ENCODE assay signal across 8 cellular contexts in genomic region chr16:29900102-29900887, GRCh38. TPM values are rescaled to one million over a fixed set of nuclear protein-coding genes. Genes with fewer than 3 reads are reported as not detected.
DNase-seq lines count a peak whose midpoint lies in the region; ATAC-seq and TF ChIP-seq lines count a peak whose summit lies in the region.

A gene with protein sequence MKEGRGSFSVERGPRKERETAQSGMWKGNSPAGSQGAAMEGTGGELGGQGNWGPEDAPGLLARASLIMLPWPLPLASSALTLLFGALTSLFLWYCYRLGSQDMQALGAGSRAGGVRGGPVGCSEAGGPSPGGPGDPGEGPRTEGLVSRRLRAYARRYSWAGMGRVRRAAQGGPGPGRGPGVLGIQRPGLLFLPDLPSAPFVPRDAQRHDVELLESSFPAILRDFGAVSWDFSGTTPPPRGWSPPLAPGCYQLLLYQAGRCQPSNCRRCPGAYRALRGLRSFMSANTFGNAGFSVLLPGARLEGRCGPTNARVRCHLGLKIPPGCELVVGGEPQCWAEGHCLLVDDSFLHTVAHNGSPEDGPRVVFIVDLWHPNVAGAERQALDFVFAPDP (plus strand): TSS chr16:29900488. CDS start chr16:29900972, 484 bp downstream.

- H3K4me3 Mint-ChIP-seq in activated CD8-positive, alpha-beta memory T cell treated with anti-CD3 and anti-CD28 coated beads, Interleukin-2, amount 10 ng/mL, durations not matched to agents 7 days and 5 days: peak within 1 kb of the TSS; percentile 66
- H3K4me3 Mint-ChIP-seq in endothelial cell (ENCODE audit: unreplicated experiment) (peak within 1 kb of the TSS; percentile 87), mesothelial cell of epicardium (peak within 1 kb of the TSS; percentile 83)

- H3K27ac Mint-ChIP-seq in activated CD8-positive, alpha-beta memory T cell treated with anti-CD3 and anti-CD28 coated beads, Interleukin-2, amount 10 ng/mL, durations not matched to agents 7 days and 5 days: no peak within 1 kb of the TSS
- no peak within 1 kb of the TSS for H3K27ac Mint-ChIP-seq in endothelial cell (ENCODE audit: unreplicated experiment)
- H3K27ac Mint-ChIP-seq in mesothelial cell of epicardium: peak within 1 kb of the TSS; percentile 94

- peak; percentile 50 for DNase-seq in GDM1 (lab: John Stamatoyannopoulos, UW)
- DNase-seq in NCI-H748 treated with DMSO at 0.1 percent for 48 hours (lab: John Stamatoyannopoulos, UW): peak; percentile 14
- DNase-seq in activated CD8-positive, alpha-beta memory T cell treated with anti-CD3 and anti-CD28 coated beads, Interleukin-2, amount 10 ng/mL, durations not matched to agents 7 days and 5 days: peak; percentile 69
- DNase-seq in endothelial cell (ENCODE audit: low spot score): peak; percentile 31
- DNase-seq in mesothelial cell of epicardium (ENCODE audit: low spot score in 2 of 2, unreplicated experiment in 2 of 2): peak in 1 of 2 experiments; percentile 76
- DNase-seq in stimulated activated CD8-positive, alpha-beta memory T cell treated with anti-CD3 and anti-CD28 coated beads, Interleukin-15, amount 100 ng/mL, for 4 hours (ENCODE audit: low read depth in 2 of 2): peak; percentile 21 to 33

- peaks cover 6% of the 10 kb centered on the region for H3K4me1 Mint-ChIP-seq in activated CD8-positive, alpha-beta memory T cell treated with anti-CD3 and anti-CD28 coated beads, Interleukin-2, amount 10 ng/mL, durations not matched to agents 7 days and 5 days
- H3K4me1 Mint-ChIP-seq in endothelial cell (ENCODE audit: unreplicated experiment) (peaks cover 13% of the 10 kb centered on the region), mesothelial cell of epicardium (peaks cover 28% of the 10 kb centered on the region)

- H3K9me3 Mint-ChIP-seq in activated CD8-positive, alpha-beta memory T cell treated with anti-CD3 and anti-CD28 coated beads, Interleukin-2, amount 10 ng/mL, durations not matched to agents 7 days and 5 days (ENCODE audit: low read depth): no peaks in the 10 kb centered on the region
- H3K9me3 Mint-ChIP-seq in endothelial cell (ENCODE audit: unreplicated experiment) (no peaks in the 10 kb centered on the region), mesothelial cell of epicardium (no peaks in the 10 kb centered on the region)

- no peaks in the 10 kb centered on the region for H3K36me3 Mint-ChIP-seq in activated CD8-positive, alpha-beta memory T cell treated with anti-CD3 and anti-CD28 coated beads, Interleukin-2, amount 10 ng/mL, durations not matched to agents 7 days and 5 days
- H3K36me3 Mint-ChIP-seq in endothelial cell (ENCODE audit: low read depth, unreplicated experiment): peaks cover 8% of the 10 kb centered on the region
- no peaks in the 10 kb centered on the region for H3K36me3 Mint-ChIP-seq in mesothelial cell of epicardium

- H3K27me3 Mint-ChIP-seq in activated CD8-positive, alpha-beta memory T cell treated with anti-CD3 and anti-CD28 coated beads, Interleukin-2, amount 10 ng/mL, durations not matched to agents 7 days and 5 days: peaks cover 18% of the 10 kb centered on the region
- H3K27me3 Mint-ChIP-seq in endothelial cell (ENCODE audit: unreplicated experiment): peaks cover 17% of the 10 kb centered on the region
- peaks cover 39% of the 10 kb centered on the region for H3K27me3 Mint-ChIP-seq in mesothelial cell of epicardium (ENCODE audit: low read depth)

- CTCF ChIA-PET in activated CD8-positive, alpha-beta memory T cell treated with anti-CD3 and anti-CD28 coated beads, Interleukin-2, amount 10 ng/mL, durations not matched to agents 7 days and 5 days (lab: Charles Lee): interaction anchor here (0.8 to 1.6 kb wide), 6 partner anchors 17 to 131 kb away, joined by 3 to 5 read pairs (median 3); partner anchors contain the start of gene TAOK2

- peak; percentile 62 for ATAC-seq in HG03097 (IDR thresholded peaks at IDR 0.05; ENCODE audit: low FRiP score, unreplicated experiment)
- ATAC-seq in activated CD8-positive, alpha-beta memory T cell treated with anti-CD3 and anti-CD28 coated beads, Interleukin-2, amount 10 ng/mL, durations not matched to agents 7 days and 5 days: peak; percentile 91
- ATAC-seq in HG03469 (IDR thresholded peaks at IDR 0.05; ENCODE audit: unreplicated experiment): no peak

- TF ChIP-seq CTCF in endothelial cell (IDR thresholded peaks at IDR 0.05; ENCODE audit: unreplicated experiment) (no peak), mesothelial cell of epicardium (IDR thresholded peaks at IDR 0.05; ENCODE audit: unreplicated experiment) (no peak)

RNA-seq across cellular contexts. Expression of the gene that starts here (rescaled TPM):
- total RNA-seq in activated CD8-positive, alpha-beta memory T cell treated with anti-CD3 and anti-CD28 coated beads, Interleukin-2, amount 10 ng/mL, durations not matched to agents 7 days and 5 days: under 1 TPM in 1 of 2 experiments, not detected in 1; 0.33 TPM
- total RNA-seq in endothelial cell (ENCODE audit: unreplicated experiment) (3.0 TPM), mesothelial cell of epicardium (13.6 to 14.6 TPM (median 14.2 TPM) in 3 replicates)

Comparison
In these comparisons a context has a peak if more than half of its experiments do, and no peak if none do; other contexts are left out.
1. Peak in DNase-seq and ATAC-seq in activated CD8-positive, alpha-beta memory T cell treated with anti-CD3 and anti-CD28 coated beads, Interleukin-2, amount 10 ng/mL, durations not matched to agents 7 days and 5 days; RNA of the gene not detected or under 1 TPM.